1 cellular context compared by ENCODE assay signal in the genomic region with DNA sequence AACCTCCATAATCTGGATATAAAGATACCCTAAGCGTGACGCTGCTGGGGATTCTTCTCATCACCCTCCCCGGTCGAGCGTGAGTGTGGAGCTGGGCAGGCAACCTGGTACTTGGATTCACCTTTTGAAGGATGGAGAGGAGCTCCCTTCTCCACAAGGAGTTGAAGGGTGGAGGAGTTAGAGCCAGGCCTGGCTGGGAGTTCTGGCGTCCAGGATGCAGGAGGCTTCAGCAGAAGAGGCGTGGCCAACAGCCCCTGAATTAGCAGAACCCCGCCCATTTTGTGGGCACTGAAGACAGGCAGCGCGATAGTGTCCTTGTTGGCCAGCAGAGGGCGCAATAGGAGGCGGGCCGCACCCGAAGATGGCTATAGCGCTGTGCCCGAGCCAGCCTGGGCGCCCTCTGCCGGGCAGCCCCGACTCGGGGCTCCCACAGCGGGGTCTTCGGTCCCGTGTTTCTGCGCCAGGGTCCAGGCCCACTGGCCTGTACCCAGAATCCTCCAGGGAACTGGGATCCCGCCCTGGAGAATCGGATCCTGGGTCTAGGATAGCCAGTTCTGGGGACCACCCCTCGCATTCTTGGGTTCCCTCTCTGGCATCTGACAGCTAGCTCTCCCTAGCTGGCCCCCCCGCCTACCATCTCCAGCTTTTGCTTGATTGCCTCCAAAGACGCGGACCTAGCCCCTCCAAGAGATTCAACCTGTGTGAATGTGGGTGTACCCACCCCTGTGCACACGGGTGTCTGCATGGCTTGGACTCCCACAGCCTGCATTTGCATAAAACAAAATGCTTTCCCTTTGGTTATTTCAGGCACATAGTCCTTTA.
A peak's percentile ranks its signal among the peaks of the same experiment; 100 is the strongest.
TF ChIP-seq lines count a peak whose summit lies in the region.

No MANE protein-coding gene starts in this region.

TF ChIP-seq in K562, 482 proteins besides CTCF, POLR2A, EP300 and RAD21 (continued from another document and continues in another):
- TF ChIP-seq, protein P1, sequence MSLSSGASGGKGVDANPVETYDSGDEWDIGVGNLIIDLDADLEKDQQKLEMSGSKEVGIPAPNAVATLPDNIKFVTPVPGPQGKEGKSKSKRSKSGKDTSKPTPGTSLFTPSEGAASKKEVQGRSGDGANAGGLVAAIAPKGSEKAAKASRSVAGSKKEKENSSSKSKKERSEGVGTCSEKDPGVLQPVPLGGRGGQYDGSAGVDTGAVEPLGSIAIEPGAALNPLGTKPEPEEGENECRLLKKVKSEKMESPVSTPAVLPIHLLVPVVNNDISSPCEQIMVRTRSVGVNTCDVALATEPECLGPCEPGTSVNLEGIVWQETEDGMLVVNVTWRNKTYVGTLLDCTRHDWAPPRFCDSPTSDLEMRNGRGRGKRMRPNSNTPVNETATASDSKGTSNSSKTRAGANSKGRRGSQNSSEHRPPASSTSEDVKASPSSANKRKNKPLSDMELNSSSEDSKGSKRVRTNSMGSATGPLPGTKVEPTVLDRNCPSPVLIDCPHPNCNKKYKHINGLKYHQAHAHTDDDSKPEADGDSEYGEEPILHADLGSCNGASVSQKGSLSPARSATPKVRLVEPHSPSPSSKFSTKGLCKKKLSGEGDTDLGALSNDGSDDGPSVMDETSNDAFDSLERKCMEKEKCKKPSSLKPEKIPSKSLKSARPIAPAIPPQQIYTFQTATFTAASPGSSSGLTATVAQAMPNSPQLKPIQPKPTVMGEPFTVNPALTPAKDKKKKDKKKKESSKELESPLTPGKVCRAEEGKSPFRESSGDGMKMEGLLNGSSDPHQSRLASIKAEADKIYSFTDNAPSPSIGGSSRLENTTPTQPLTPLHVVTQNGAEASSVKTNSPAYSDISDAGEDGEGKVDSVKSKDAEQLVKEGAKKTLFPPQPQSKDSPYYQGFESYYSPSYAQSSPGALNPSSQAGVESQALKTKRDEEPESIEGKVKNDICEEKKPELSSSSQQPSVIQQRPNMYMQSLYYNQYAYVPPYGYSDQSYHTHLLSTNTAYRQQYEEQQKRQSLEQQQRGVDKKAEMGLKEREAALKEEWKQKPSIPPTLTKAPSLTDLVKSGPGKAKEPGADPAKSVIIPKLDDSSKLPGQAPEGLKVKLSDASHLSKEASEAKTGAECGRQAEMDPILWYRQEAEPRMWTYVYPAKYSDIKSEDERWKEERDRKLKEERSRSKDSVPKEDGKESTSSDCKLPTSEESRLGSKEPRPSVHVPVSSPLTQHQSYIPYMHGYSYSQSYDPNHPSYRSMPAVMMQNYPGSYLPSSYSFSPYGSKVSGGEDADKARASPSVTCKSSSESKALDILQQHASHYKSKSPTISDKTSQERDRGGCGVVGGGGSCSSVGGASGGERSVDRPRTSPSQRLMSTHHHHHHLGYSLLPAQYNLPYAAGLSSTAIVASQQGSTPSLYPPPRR (CRISPR knock-in tag; IDR thresholded peaks at IDR 0.05; ENCODE audit: borderline replicate concordance), result no peak
- TF ChIP-seq, protein P2, sequence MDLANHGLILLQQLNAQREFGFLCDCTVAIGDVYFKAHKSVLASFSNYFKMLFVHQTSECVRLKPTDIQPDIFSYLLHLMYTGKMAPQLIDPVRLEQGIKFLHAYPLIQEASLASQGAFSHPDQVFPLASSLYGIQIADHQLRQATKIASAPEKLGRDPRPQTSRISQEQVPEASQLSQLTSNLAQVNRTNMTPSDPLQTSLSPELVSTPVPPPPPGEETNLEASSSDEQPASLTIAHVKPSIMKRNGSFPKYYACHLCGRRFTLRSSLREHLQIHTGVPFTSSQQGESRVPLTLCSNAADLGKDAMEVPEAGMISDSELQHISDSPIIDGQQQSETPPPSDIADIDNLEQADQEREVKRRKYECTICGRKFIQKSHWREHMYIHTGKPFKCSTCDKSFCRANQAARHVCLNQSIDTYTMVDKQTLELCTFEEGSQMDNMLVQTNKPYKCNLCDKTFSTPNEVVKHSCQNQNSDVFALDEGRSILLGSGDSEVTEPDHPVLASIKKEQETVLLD (IDR thresholded peaks at IDR 0.05), result peak; percentile 84
- TF ChIP-seq DIDO1 (tag; IDR thresholded peaks at IDR 0.05; ENCODE audit: low read depth) (peak; percentile 30; the same call in 1 of the 2 replicates), XRCC5 (IDR thresholded peaks at IDR 0.05; ENCODE audit: low read depth, low read length) (peak; percentile 96), SPI1 (IDR thresholded peaks at IDR 0.05; ENCODE audit: borderline replicate concordance, low read depth, low read length) (no peak), MITF (IDR thresholded peaks at IDR 0.05) (no peak), E2F5 (CRISPR knock-in tag; IDR thresholded peaks at IDR 0.05) (no peak), MECOM (CRISPR knock-in tag; IDR thresholded peaks at IDR 0.05) (0 out of 2 replicates have a peak, but pooled peaks have one; percentile 22), ZFP1 (CRISPR knock-in tag; IDR thresholded peaks at IDR 0.05) (no peak), PML (IDR thresholded peaks at IDR 0.05; ENCODE audit: low read length) (peak; percentile 49; the same call in 1 of the 2 replicates), ESRRA (IDR thresholded peaks at IDR 0.05; ENCODE audit: borderline replicate concordance, low read depth) (peak; percentile 60; the same call in 1 of the 2 replicates), ZNF282 (CRISPR knock-in tag; IDR thresholded peaks at IDR 0.05) (no peak), BHLHE40 (IDR thresholded peaks at IDR 0.05; ENCODE audit: low read length) (peak; percentile 36), STAT5A (IDR thresholded peaks at IDR 0.05; ENCODE audit: borderline replicate concordance, low read length) (no peak), TAF15 (IDR thresholded peaks at IDR 0.05; ENCODE audit: low read depth, low read length) (no peak), HMGN3 (IDR thresholded peaks at IDR 0.05; ENCODE audit: borderline replicate concordance, extremely low read depth, insufficient read length, low read depth, low read length) (peak; percentile 77), NUFIP1 (IDR thresholded peaks at IDR 0.05; ENCODE audit: partially characterized antibody) (no peak), BCOR (IDR thresholded peaks at IDR 0.05) (peak; percentile 9; the same call in 1 of the 2 replicates), STAG1 (CRISPR knock-in tag; IDR thresholded peaks at IDR 0.05; ENCODE audit: borderline replicate concordance) (peak; percentile 53; the same call in 1 of the 2 replicates), ARID1B (IDR thresholded peaks at IDR 0.05) (peak; percentile 36), NEUROD1 (IDR thresholded peaks at IDR 0.05; ENCODE audit: borderline replicate concordance, low read depth, low read length, partially characterized antibody) (peak; percentile 55), SOX6 (IDR thresholded peaks at IDR 0.05) (peak; percentile 50; the same call in 1 of the 2 replicates), SMC3 (conservative IDR thresholded peaks at IDR 0.05; ENCODE audit: insufficient read depth, low read depth, low read length) (peak; percentile 93), TEAD1 (CRISPR knock-in tag; IDR thresholded peaks at IDR 0.05) (0 out of 4 replicates have a peak, but pooled peaks of 1 of the 2 experiments have one; percentile 6), RUNX1 (IDR thresholded peaks at IDR 0.05; ENCODE audit: low read depth) (no peak), MTA3 (IDR thresholded peaks at IDR 0.05; ENCODE audit: borderline replicate concordance) (peak; percentile 95), SMARCA4 (IDR thresholded peaks at IDR 0.05) (0 out of 2 replicates have a peak, but pooled peaks have one; percentile 15), YY1 (IDR thresholded peaks at IDR 0.05; ENCODE audit: borderline replicate concordance in 1 of 3, control insufficient read depth in 1 of 3, extremely low read depth in 1 of 3, insufficient read depth in 3 of 3, insufficient read length in 1 of 3, insufficient replicate concordance in 2 of 3, low read depth in 1 of 3, low read length in 2 of 3) (peak in 2 of 3 experiments; percentile 80), TAF7 (tag; IDR thresholded peaks at IDR 0.05) (0 out of 2 replicates have a peak, but pooled peaks have one; percentile 15), BCLAF1 (IDR thresholded peaks at IDR 0.05; ENCODE audit: borderline replicate concordance in 1 of 2, control insufficient read depth in 1 of 2, low read depth in 2 of 2, low read length in 1 of 2) (no peak), NR4A1 (CRISPR knock-in tag; IDR thresholded peaks at IDR 0.05) (no peak), NR4A1 (tag; IDR thresholded peaks at IDR 0.05) (0 out of 2 replicates have a peak, but pooled peaks have one; percentile 27), CTBP1 (IDR thresholded peaks at IDR 0.05; ENCODE audit: borderline replicate concordance) (peak; percentile 94), CREB1 (IDR thresholded peaks at IDR 0.05) (no peak; the same call in 1 of the 2 replicates), CREB1 (CRISPR knock-in tag; IDR thresholded peaks at IDR 0.05) (peak; percentile 66; the same call in 1 of the 2 replicates), STAT5B (CRISPR knock-in tag; IDR thresholded peaks at IDR 0.05) (no peak), ATF3 (IDR thresholded peaks at IDR 0.05) (no peak), ATF3 (CRISPR knock-in tag; conservative IDR thresholded peaks at IDR 0.05) (0 out of 2 replicates have a peak, but pooled peaks have one; percentile 61), NONO (IDR thresholded peaks at IDR 0.05; ENCODE audit: low read depth in 2 of 2, low read length in 1 of 2) (peak in 1 of 2 experiments; percentile 61; a peak in 1 of 4 replicates), CCNT2 (IDR thresholded peaks at IDR 0.05; ENCODE audit: borderline replicate concordance, extremely low read depth, insufficient read length, low read depth, low read length) (peak; percentile 37)
- TF ChIP-seq, protein P3, sequence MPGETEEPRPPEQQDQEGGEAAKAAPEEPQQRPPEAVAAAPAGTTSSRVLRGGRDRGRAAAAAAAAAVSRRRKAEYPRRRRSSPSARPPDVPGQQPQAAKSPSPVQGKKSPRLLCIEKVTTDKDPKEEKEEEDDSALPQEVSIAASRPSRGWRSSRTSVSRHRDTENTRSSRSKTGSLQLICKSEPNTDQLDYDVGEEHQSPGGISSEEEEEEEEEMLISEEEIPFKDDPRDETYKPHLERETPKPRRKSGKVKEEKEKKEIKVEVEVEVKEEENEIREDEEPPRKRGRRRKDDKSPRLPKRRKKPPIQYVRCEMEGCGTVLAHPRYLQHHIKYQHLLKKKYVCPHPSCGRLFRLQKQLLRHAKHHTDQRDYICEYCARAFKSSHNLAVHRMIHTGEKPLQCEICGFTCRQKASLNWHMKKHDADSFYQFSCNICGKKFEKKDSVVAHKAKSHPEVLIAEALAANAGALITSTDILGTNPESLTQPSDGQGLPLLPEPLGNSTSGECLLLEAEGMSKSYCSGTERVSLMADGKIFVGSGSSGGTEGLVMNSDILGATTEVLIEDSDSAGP (CRISPR knock-in tag; IDR thresholded peaks at IDR 0.05), result peak; percentile 42; the same call in 1 of the 2 replicates
- TF ChIP-seq, protein P4, sequence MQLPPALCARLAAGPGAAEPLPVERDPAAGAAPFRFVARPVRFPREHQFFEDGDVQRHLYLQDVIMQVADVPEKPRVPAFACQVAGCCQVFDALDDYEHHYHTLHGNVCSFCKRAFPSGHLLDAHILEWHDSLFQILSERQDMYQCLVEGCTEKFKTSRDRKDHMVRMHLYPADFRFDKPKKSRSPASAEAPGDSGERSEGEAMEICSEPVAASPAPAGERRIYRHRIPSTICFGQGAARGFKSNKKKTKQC (CRISPR knock-in tag; IDR thresholded peaks at IDR 0.05), result no peak
- TF ChIP-seq, protein P5, sequence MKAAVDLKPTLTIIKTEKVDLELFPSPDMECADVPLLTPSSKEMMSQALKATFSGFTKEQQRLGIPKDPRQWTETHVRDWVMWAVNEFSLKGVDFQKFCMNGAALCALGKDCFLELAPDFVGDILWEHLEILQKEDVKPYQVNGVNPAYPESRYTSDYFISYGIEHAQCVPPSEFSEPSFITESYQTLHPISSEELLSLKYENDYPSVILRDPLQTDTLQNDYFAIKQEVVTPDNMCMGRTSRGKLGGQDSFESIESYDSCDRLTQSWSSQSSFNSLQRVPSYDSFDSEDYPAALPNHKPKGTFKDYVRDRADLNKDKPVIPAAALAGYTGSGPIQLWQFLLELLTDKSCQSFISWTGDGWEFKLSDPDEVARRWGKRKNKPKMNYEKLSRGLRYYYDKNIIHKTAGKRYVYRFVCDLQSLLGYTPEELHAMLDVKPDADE (conservative IDR thresholded peaks at IDR 0.05; ENCODE audit: control insufficient read depth, low read depth, low read length), result 0 out of 2 replicates have a peak, but pooled peaks have one; percentile 1
